In genomic region chr11:30392221-30392784, GRCh38 we compare ENCODE assay signal across 16 cellular contexts.
A peak's percentile ranks its signal among the peaks of the same experiment; 100 is the strongest.
DNase-seq lines count a peak whose midpoint lies in the region; ATAC-seq and TF ChIP-seq lines count a peak whose summit lies in the region.
"Had no signal": no experiment of that assay in that cellular context is flagged by ENCODE, and none has a peak within 500 bp of the region (broad histone marks: within the 10 kb centered on the region; RNA-seq: fewer than 3 reads in every experiment).

No MANE protein-coding gene starts in this region.

- TF ChIP-seq CTCF in adrenal gland (IDR thresholded peaks at IDR 0.05) (no peak), omental fat pad (IDR thresholded peaks at IDR 0.05) (no peak)

- no peak overlapping the region for H3K4me3 ChIP-seq in adrenal gland
- no peak overlapping the region for H3K4me3 ChIP-seq in right cardiac atrium (ENCODE audit: low read length)
- no peak overlapping the region for H3K4me3 ChIP-seq in aorta (ENCODE audit: low read length in 2 of 2)
- H3K4me3 ChIP-seq: SJSA1 had no signal

- ATAC-seq in HG02798 (IDR thresholded peaks at IDR 0.05; ENCODE audit: poor library complexity, unreplicated experiment) (peak; percentile 55), right cardiac atrium (peak; percentile 31 to 42), aorta (ENCODE audit: low FRiP score) (no peak), omental fat pad (ENCODE audit: low FRiP score) (no peak)
- ATAC-seq: stimulated activated memory B cell treated with anti-CD40 and anti-IgM and Interleukin-4, amounts not matched to agents 10 μg/mL and 1 μg/mL and 100 μg/mL, for 72 hours had no signal

- DNase-seq in adrenal gland: peak; percentile 26 to 63 (median 50)
- peak in 2 of 3 donors; percentile 26 to 28 for DNase-seq in right cardiac atrium
- peak; percentile 70 for DNase-seq in retina
- DNase-seq in aorta: no peak
- DNase-seq in SKM-1 treated with dmso at 0.1 percent for 144 hours (lab: John Stamatoyannopoulos, UW; ENCODE audit: unreplicated experiment): no peak
- no peak for DNase-seq in omental fat pad (ENCODE audit: low spot score)
- DNase-seq: activated naive CD4-positive, alpha-beta T cell treated with Interleukin-2 at 50 U/mL for 16 hours; EL; NCI-H1417 treated with DMSO at 0.1 percent for 48 hours; NCI-H526 treated with DMSO at 0.1 percent for 48 hours; posterior cingulate gyrus; stimulated activated CD4-positive, alpha-beta T cell treated with anti-CD3 and anti-CD28 coated beads, Interleukin-4, amount 100 ng/mL, for 4 hours had no signal

- peaks cover 5 to 10% of the 10 kb centered on the region in 2 donors for H3K4me1 ChIP-seq in adrenal gland (replicated peaks in 1 of 2)
- H3K4me1 ChIP-seq in right cardiac atrium (ENCODE audit: control insufficient read depth, insufficient read depth, low read length): peaks cover 4% of the 10 kb centered on the region
- H3K4me1 ChIP-seq in aorta (ENCODE audit: control insufficient read depth in 1 of 2, insufficient read depth in 2 of 2, low read length in 2 of 2): peaks cover 4% of the 10 kb centered on the region in 2 donors
- H3K4me1 ChIP-seq: SJSA1 had no signal

- H3K36me3 ChIP-seq in adrenal gland (replicated peaks in 1 of 2): no peaks in the 10 kb centered on the region
- no peaks in the 10 kb centered on the region for H3K36me3 ChIP-seq in aorta (ENCODE audit: control insufficient read depth in 1 of 2, insufficient read depth in 2 of 2, low read length in 1 of 2)
- H3K36me3 ChIP-seq: SJSA1 had no signal

- intact Hi-C loops in adrenal gland (cut with DNase I): no loop called here
- intact Hi-C loops in right cardiac atrium (cut with DNase I): loop anchor here in 1 of 4 donors (10.0 kb wide), 1 partner anchor 112 kb away; no protein-coding TSS in a partner anchor
- intact Hi-C loops in aorta (cut with DNase I): no loop called here

- 14 to 20% (median 16%) methylated on average over 5 of the region's 5 CpGs for WGBS in adrenal gland, 4 donors
- WGBS in right cardiac atrium: 19% methylated on average over 5 of the region's 5 CpGs
- WGBS in aorta, 2 donors: 5 to 8% methylated on average over 5 of the region's 5 CpGs

- no peaks in the 10 kb centered on the region for H3K27me3 ChIP-seq in adrenal gland
- no peaks in the 10 kb centered on the region for H3K27me3 ChIP-seq in right cardiac atrium (ENCODE audit: control insufficient read depth, insufficient read depth)
- H3K27me3 ChIP-seq in aorta (ENCODE audit: control insufficient read depth in 1 of 2, insufficient read depth in 2 of 2, low read length in 1 of 2): no peaks in the 10 kb centered on the region
- H3K27me3 ChIP-seq: SJSA1 had no signal

- H3K27ac ChIP-seq in adrenal gland: no peak overlapping the region
- no peak overlapping the region for H3K27ac ChIP-seq in right cardiac atrium (ENCODE audit: low read length)
- no peak overlapping the region for H3K27ac ChIP-seq in aorta (ENCODE audit: low read depth in 1 of 2, low read length in 2 of 2)
- H3K27ac ChIP-seq: C4-2B, SJSA1 had no signal

- H3K9me3 ChIP-seq in adrenal gland (replicated peaks in 1 of 3): no peaks in the 10 kb centered on the region
- H3K9me3 ChIP-seq in right cardiac atrium (ENCODE audit: control insufficient read depth, low read length): no peaks in the 10 kb centered on the region
- no peaks in the 10 kb centered on the region for H3K9me3 ChIP-seq in aorta (ENCODE audit: control insufficient read depth, low read length)
- H3K9me3 ChIP-seq: SJSA1 had no signal

- no peak for TF ChIP-seq POLR2A in adrenal gland (IDR thresholded peaks at IDR 0.05)

Comparison
In these comparisons a context has a peak if more than half of its experiments do, and no peak if none do; other contexts are left out.
1. ATAC-seq: peak in HG02798 (single experiment) and right cardiac atrium (2 of 2); none in aorta (single experiment) and omental fat pad (single experiment).
2. DNase-seq: peak in adrenal gland (7 of 7), right cardiac atrium (2 of 3) and retina (single experiment); none in aorta (0 of 2), SKM-1 treated with dmso at 0.1 percent for 144 hours (single experiment) and omental fat pad (single experiment).